Comparison of ENCODE assay signal across 14 cellular contexts in the genomic region with DNA sequence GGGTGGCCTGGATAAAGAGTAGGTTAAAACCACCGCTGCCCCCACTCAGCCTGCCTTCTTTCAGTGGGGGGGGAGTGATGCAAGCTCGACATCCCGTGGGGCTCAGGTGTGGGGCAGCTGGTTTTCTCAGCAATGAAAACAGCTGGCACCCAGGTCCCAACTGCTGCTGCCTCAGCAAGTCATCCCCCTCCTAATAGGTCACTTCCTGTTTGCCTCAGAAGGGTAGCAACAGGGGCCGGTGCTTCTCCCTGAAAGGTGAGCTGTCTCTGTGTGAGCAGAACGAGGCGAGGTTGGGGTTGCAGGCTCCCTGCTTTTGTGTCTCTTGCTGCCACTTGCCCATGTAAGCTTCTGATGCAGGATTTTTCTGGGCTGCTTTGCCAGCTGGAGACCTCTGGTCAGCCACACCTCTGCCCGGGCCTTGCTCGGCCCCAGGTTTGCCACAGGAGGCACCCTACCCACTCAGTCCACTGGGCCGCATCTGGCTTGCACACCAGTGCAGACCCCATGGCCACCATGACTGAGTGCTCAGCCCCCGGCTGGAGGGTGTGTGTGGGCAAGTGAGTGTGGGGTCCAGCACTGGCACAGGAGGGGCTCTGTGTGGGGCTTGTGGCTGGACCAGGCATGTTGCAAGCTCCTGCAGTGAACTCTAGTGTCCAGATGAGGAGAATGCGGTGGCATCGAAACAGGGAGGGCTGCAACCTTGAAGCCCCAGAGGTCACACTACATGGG. TPM values are rescaled to one million over a fixed set of nuclear protein-coding genes. Genes with fewer than 3 reads are reported as not detected.
DNase-seq lines count a peak whose midpoint lies in the region; ATAC-seq and TF ChIP-seq lines count a peak whose summit lies in the region.
"Had no signal": no experiment of that assay in that cellular context is flagged by ENCODE, and none has a peak within 500 bp of the region (broad histone marks: within the 10 kb centered on the region; RNA-seq: fewer than 3 reads in every experiment).

No MANE protein-coding gene starts in this region.

- peak; percentile 65 for ATAC-seq in activated CD8-positive, alpha-beta T cell treated with anti-CD3 and anti-CD28 coated beads, Interleukin-2, amount 10 ng/mL, durations not matched to agents 7 days and 5 days
- ATAC-seq in HG03159 (IDR thresholded peaks at IDR 0.05; ENCODE audit: unreplicated experiment), result no peak
- ATAC-seq: SK-N-SH treated with all-trans-retinoic acid at 6 μM for 48 hours had no signal

- peaks cover 18% of the 10 kb centered on the region for H3K9me3 Mint-ChIP-seq in activated CD8-positive, alpha-beta T cell treated with anti-CD3 and anti-CD28 coated beads, Interleukin-2, amount 10 ng/mL, durations not matched to agents 7 days and 5 days (ENCODE audit: insufficient read depth)

- H3K4ac ChIP-seq in trophoblast cell (ENCODE audit: low read depth, low read length), result no peak overlapping the region

- H2AFZ ChIP-seq in MM.1S (ENCODE audit: low read length), result peak overlapping the region; percentile 58
- no peak overlapping the region for H2AFZ ChIP-seq in trophoblast cell (ENCODE audit: insufficient read depth, low read length, poor library complexity)

- DNase-seq in activated CD8-positive, alpha-beta memory T cell treated with anti-CD3 and anti-CD28 coated beads, Interleukin-2, amount 50 U/mL, for 4 hours, result peak; percentile 34
- DNase-seq in activated CD8-positive, alpha-beta memory T cell treated with anti-CD3 and anti-CD28 coated beads for 24 hours, result no peak
- DNase-seq in MM.1S, result peak; percentile 96
- DNase-seq in activated CD8-positive, alpha-beta T cell treated with anti-CD3 and anti-CD28 coated beads, Interleukin-2, amount 10 ng/mL, durations not matched to agents 7 days and 5 days, result peak; percentile 45
- no peak for DNase-seq in trophoblast cell
- no peak for DNase-seq in NCI-H1105 (lab: John Stamatoyannopoulos, UW)
- DNase-seq in RKO (ENCODE audit: low spot score), result no peak
- DNase-seq: adrenal gland, HCEC 1CT, KBM-7, kidney, NCI-H187 treated with DMSO at 0.1 percent for 48 hours had no signal

- H4K8ac ChIP-seq in trophoblast cell (ENCODE audit: low read depth, low read length), result peak overlapping the region; percentile 42

- no peaks in the 10 kb centered on the region for H3K9me2 ChIP-seq in MM.1S (replicated peaks; ENCODE audit: insufficient read depth, low read length)

- H3K4me3 Mint-ChIP-seq in activated CD8-positive, alpha-beta T cell treated with anti-CD3 and anti-CD28 coated beads, Interleukin-2, amount 10 ng/mL, durations not matched to agents 7 days and 5 days, result no peak overlapping the region

- no peaks in the 10 kb centered on the region for H4K20me1 ChIP-seq in MM.1S (ENCODE audit: insufficient read depth, low read length)

- H2BK12ac ChIP-seq in trophoblast cell (ENCODE audit: low read length), result no peak overlapping the region

- H3K4me1 ChIP-seq in MM.1S (ENCODE audit: low read length) (peaks cover 16% of the 10 kb centered on the region), trophoblast cell (ENCODE audit: control insufficient read depth in 1 of 2, insufficient read depth in 2 of 2, low read length in 2 of 2) (peaks cover 2 to 6% of the 10 kb centered on the region in 2 experiments)
- H3K4me1 ChIP-seq: adrenal gland had no signal

- H3K4me2 ChIP-seq in MM.1S (ENCODE audit: low read depth, low read length) (peak overlapping the region; percentile 91), trophoblast cell (ENCODE audit: low read length) (no peak overlapping the region)

- H3K9ac ChIP-seq in MM.1S (ENCODE audit: low read length) (peak overlapping the region; percentile 76), trophoblast cell (ENCODE audit: low read length) (no peak overlapping the region)

- no peaks in the 10 kb centered on the region for H3K79me1 ChIP-seq in trophoblast cell (ENCODE audit: low read length)

- H3K14ac ChIP-seq in trophoblast cell (ENCODE audit: low read length), result no peak overlapping the region

- no peaks in the 10 kb centered on the region for H3K79me2 ChIP-seq in MM.1S (ENCODE audit: low read length)
- no peaks in the 10 kb centered on the region for H3K79me2 ChIP-seq in trophoblast cell (ENCODE audit: control insufficient read depth, insufficient read depth, low read length, poor library complexity)

- H3K18ac ChIP-seq in trophoblast cell (ENCODE audit: low read length), result no peak overlapping the region

- peak; percentile 33 for TF ChIP-seq CTCF in MM.1S (IDR thresholded peaks at IDR 0.05; ENCODE audit: low read length)

- no peak overlapping the region for H2BK120ac ChIP-seq in trophoblast cell (ENCODE audit: insufficient read depth, low read length, poor library complexity)

- H3K27me3 Mint-ChIP-seq in activated CD8-positive, alpha-beta T cell treated with anti-CD3 and anti-CD28 coated beads, Interleukin-2, amount 10 ng/mL, durations not matched to agents 7 days and 5 days (ENCODE audit: low read depth), result peaks cover 2% of the 10 kb centered on the region

- peak overlapping the region; percentile 52 for H3K4me3 ChIP-seq in MM.1S (ENCODE audit: low read length)
- no peak overlapping the region for H3K4me3 ChIP-seq in trophoblast cell (ENCODE audit: low read depth, low read length)
- H3K4me3 ChIP-seq: adrenal gland had no signal

- peak overlapping the region; percentile 20 for H3K27ac Mint-ChIP-seq in activated CD8-positive, alpha-beta T cell treated with anti-CD3 and anti-CD28 coated beads, Interleukin-2, amount 10 ng/mL, durations not matched to agents 7 days and 5 days

- no peak overlapping the region for H2AK5ac ChIP-seq in trophoblast cell (ENCODE audit: low read length)

- H4K12ac ChIP-seq in trophoblast cell (ENCODE audit: low read depth, low read length), result peak overlapping the region; percentile 58

- peaks cover 22% of the 10 kb centered on the region; the same call in 1 of the 2 replicates for H3F3A ChIP-seq in MM.1S (ENCODE audit: insufficient read depth, low read length)

- no CpG with 5 or more reads among the region's 12 CpGs for WGBS in trophoblast cell (ENCODE audit: extremely low coverage, insufficient coverage, insufficient read length)

- H3K27me3 ChIP-seq in MM.1S (replicated peaks; ENCODE audit: insufficient read depth, low read length) (no peaks in the 10 kb centered on the region), trophoblast cell (ENCODE audit: insufficient read depth, low read length) (no peaks in the 10 kb centered on the region)
- H3K27me3 ChIP-seq: adrenal gland had no signal

- H3K36me3 ChIP-seq in MM.1S (replicated peaks; ENCODE audit: insufficient read depth, low read length) (no peaks in the 10 kb centered on the region), trophoblast cell (ENCODE audit: control insufficient read depth in 1 of 2, insufficient read depth in 2 of 2, low read length in 2 of 2) (no peaks in the 10 kb centered on the region)
- H3K36me3 ChIP-seq: adrenal gland had no signal

- H4K91ac ChIP-seq in trophoblast cell (ENCODE audit: low read depth, low read length), result no peak overlapping the region

- H3K36me3 Mint-ChIP-seq in activated CD8-positive, alpha-beta T cell treated with anti-CD3 and anti-CD28 coated beads, Interleukin-2, amount 10 ng/mL, durations not matched to agents 7 days and 5 days (ENCODE audit: low read depth), result peaks cover 12% of the 10 kb centered on the region

- POLR2A ChIA-PET in activated CD8-positive, alpha-beta T cell treated with anti-CD3 and anti-CD28 coated beads, Interleukin-2, amount 10 ng/mL, durations not matched to agents 7 days and 5 days (lab: Charles Lee), result interaction anchor here (0.7 to 0.9 kb wide), 2 partner anchors 12 to 1194 kb away, joined by 3 to 4 read pairs; no protein-coding TSS in a partner anchor

- CTCF ChIA-PET in activated CD8-positive, alpha-beta T cell treated with anti-CD3 and anti-CD28 coated beads, Interleukin-2, amount 10 ng/mL, durations not matched to agents 7 days and 5 days (lab: Charles Lee), result interaction anchor here (1.2 to 1.5 kb wide), 3 partner anchors 10 to 58 kb away, joined by 3 to 10 read pairs (median 3); no protein-coding TSS in a partner anchor

- peaks cover 11% of the 10 kb centered on the region for H3K4me1 Mint-ChIP-seq in activated CD8-positive, alpha-beta T cell treated with anti-CD3 and anti-CD28 coated beads, Interleukin-2, amount 10 ng/mL, durations not matched to agents 7 days and 5 days (ENCODE audit: low read depth)

- peak overlapping the region; percentile 93 for H3K27ac ChIP-seq in MM.1S (ENCODE audit: low read length)
- no peak overlapping the region for H3K27ac ChIP-seq in trophoblast cell (ENCODE audit: low read depth, low read length)
- H3K27ac ChIP-seq: adrenal gland had no signal

- H3K9me3 ChIP-seq in MM.1S (replicated peaks; ENCODE audit: insufficient read depth, low read length), result no peaks in the 10 kb centered on the region
- H3K9me3 ChIP-seq in trophoblast cell (ENCODE audit: insufficient read depth, low read depth, low read length), result no peaks in the 10 kb centered on the region
- H3K9me3 ChIP-seq: adrenal gland had no signal

- no peak overlapping the region for H2BK5ac ChIP-seq in trophoblast cell (ENCODE audit: low read depth, low read length, poor library complexity)

- H3K23ac ChIP-seq in trophoblast cell (ENCODE audit: low read length), result no peak overlapping the region

RNA-seq across cellular contexts. Expression of gene ASB1, which starts 11.5 kb away (rescaled TPM):
- 10 to 100 TPM; 27.9 to 31.0 TPM for total RNA-seq in activated CD8-positive, alpha-beta T cell treated with anti-CD3 and anti-CD28 coated beads, Interleukin-2, amount 10 ng/mL, durations not matched to agents 7 days and 5 days
- polyA plus RNA-seq in trophoblast cell (2013), result 23.1 and 24.0 TPM in 2 replicates

Comparison
In these comparisons a context has a peak if more than half of its experiments do, and no peak if none do; other contexts are left out.
1. DNase-seq: peak in activated CD8-positive, alpha-beta memory T cell treated with anti-CD3 and anti-CD28 coated beads, Interleukin-2, amount 50 U/mL, for 4 hours (single experiment), MM.1S (single experiment) and activated CD8-positive, alpha-beta T cell treated with anti-CD3 and anti-CD28 coated beads, Interleukin-2, amount 10 ng/mL, durations not matched to agents 7 days and 5 days (single experiment); none in activated CD8-positive, alpha-beta memory T cell treated with anti-CD3 and anti-CD28 coated beads for 24 hours (single experiment), trophoblast cell (0 of 2), NCI-H1105 (single experiment) and RKO (single experiment).